In genomic region chr12:120013659-120014380, GRCh38 we compare ENCODE assay signal across 9 cellular contexts. TPM values are rescaled to one million over a fixed set of nuclear protein-coding genes. Genes with fewer than 3 reads are reported as not detected.
DNase-seq lines count a peak whose midpoint lies in the region; ATAC-seq and TF ChIP-seq lines count a peak whose summit lies in the region.
"Had no signal": no experiment of that assay in that cellular context is flagged by ENCODE, and none has a peak within 500 bp of the region (broad histone marks: within the 10 kb centered on the region; RNA-seq: fewer than 3 reads in every experiment).

No MANE protein-coding gene starts in this region.

- H3K27me3 Mint-ChIP-seq in naive thymus-derived CD8-positive, alpha-beta T cell = no peaks in the 10 kb centered on the region
- H3K27me3 Mint-ChIP-seq in CD14-positive monocyte (ENCODE audit: low read depth in 3 of 3) = peaks cover 2 to 4% (median 3%) of the 10 kb centered on the region in 3 donors

- peaks cover 0 to 2% (median 0%) of the 10 kb centered on the region in 9 donors for H3K9me3 Mint-ChIP-seq in naive thymus-derived CD8-positive, alpha-beta T cell
- H3K9me3 Mint-ChIP-seq in CD14-positive monocyte = peaks cover 0 to 1% (median 0%) of the 10 kb centered on the region in 7 donors

- DNase-seq in naive thymus-derived CD8-positive, alpha-beta T cell = peak in 9 of 10 donors; percentile 15 to 81 (median 68)
- DNase-seq in foreskin melanocyte = no peak
- DNase-seq in CD14-positive monocyte (ENCODE audit: low spot score) = no peak
- no peak for DNase-seq in NCI-H526 treated with DMSO at 0.1 percent for 48 hours (lab: John Stamatoyannopoulos, UW)
- DNase-seq in NCI-H1694 treated with DMSO at 0.1 percent for 48 hours (lab: John Stamatoyannopoulos, UW) = no peak

- no peak for TF ChIP-seq CTCF in CD14-positive monocyte (IDR thresholded peaks at IDR 0.05)

- peak; percentile 65 for ATAC-seq in GM18907 (IDR thresholded peaks at IDR 0.05; ENCODE audit: unreplicated experiment)
- ATAC-seq in HG03108 (IDR thresholded peaks at IDR 0.05; ENCODE audit: unreplicated experiment) = peak; percentile 67
- ATAC-seq in activated CD4-positive, CD25-positive, alpha-beta regulatory T cell treated with anti-CD3 and anti-CD28 coated beads, Interleukin-2, amount 50 U/mL, for 24 hours = peak; percentile 57 to 59
- peak; percentile 70 to 79 for ATAC-seq in naive thymus-derived CD8-positive, alpha-beta T cell

- POLR2A ChIA-PET in naive thymus-derived CD8-positive, alpha-beta T cell (lab: Charles Lee) = interaction anchor here (0.7 to 2.5 kb wide), 6 partner anchors 9 to 111 kb away, joined by 3 to 35 read pairs (median 3); partner anchors contain the start of gene BICDL1

- peaks cover 0 to 4% (median 4%) of the 10 kb centered on the region in 3 donors for H3K36me3 Mint-ChIP-seq in naive thymus-derived CD8-positive, alpha-beta T cell
- no peaks in the 10 kb centered on the region for H3K36me3 Mint-ChIP-seq in CD14-positive monocyte

- intact Hi-C loops in CD14-positive monocyte (cut with micrococcal nuclease) = no loop called here

- H3K27ac Mint-ChIP-seq in naive thymus-derived CD8-positive, alpha-beta T cell = peak overlapping the region; percentile 92 to 99 (median 96)
- H3K27ac Mint-ChIP-seq in CD14-positive monocyte = no peak overlapping the region

- H3K4me3 Mint-ChIP-seq in naive thymus-derived CD8-positive, alpha-beta T cell = peak overlapping the region; percentile 31 to 82 (median 64)
- H3K4me3 Mint-ChIP-seq in CD14-positive monocyte = no peak overlapping the region

- peaks cover 32 to 79% (median 69%) of the 10 kb centered on the region in 4 donors for H3K4me1 Mint-ChIP-seq in naive thymus-derived CD8-positive, alpha-beta T cell
- H3K4me1 Mint-ChIP-seq in CD14-positive monocyte = no peaks in the 10 kb centered on the region

RNA-seq across cellular contexts. Expression of gene BICDL1, which starts 24.8 kb away (rescaled TPM):
- 100 to 1,000 TPM; 147 to 157 TPM for total RNA-seq in naive thymus-derived CD8-positive, alpha-beta T cell
- 1 to 10 TPM; 1.2 to 1.9 (median 1.4) TPM for polyA plus RNA-seq in naive thymus-derived CD8-positive, alpha-beta T cell
- polyA plus RNA-seq in CD14-positive monocyte = not detected
- total RNA-seq: dermis microvascular lymphatic vessel endothelial cell had no signal

Comparison
In these comparisons a context has a peak if more than half of its experiments do, and no peak if none do; other contexts are left out.
1. DNase-seq: peak in naive thymus-derived CD8-positive, alpha-beta T cell (9 of 10); none in foreskin melanocyte (single experiment), CD14-positive monocyte (single experiment), NCI-H526 treated with DMSO at 0.1 percent for 48 hours (single experiment) and NCI-H1694 treated with DMSO at 0.1 percent for 48 hours (single experiment).
2. H3K27ac Mint-ChIP-seq: peak in naive thymus-derived CD8-positive, alpha-beta T cell (10 of 10); none in CD14-positive monocyte (0 of 7).
3. H3K4me3 Mint-ChIP-seq: peak in naive thymus-derived CD8-positive, alpha-beta T cell (10 of 10); none in CD14-positive monocyte (0 of 2).
4. Peak in every context shown above with its lines, with median percentiles within 50 percentile points of each other: ATAC-seq.